Comparison of ENCODE assay signal across 4 cellular contexts in the genomic region with DNA sequence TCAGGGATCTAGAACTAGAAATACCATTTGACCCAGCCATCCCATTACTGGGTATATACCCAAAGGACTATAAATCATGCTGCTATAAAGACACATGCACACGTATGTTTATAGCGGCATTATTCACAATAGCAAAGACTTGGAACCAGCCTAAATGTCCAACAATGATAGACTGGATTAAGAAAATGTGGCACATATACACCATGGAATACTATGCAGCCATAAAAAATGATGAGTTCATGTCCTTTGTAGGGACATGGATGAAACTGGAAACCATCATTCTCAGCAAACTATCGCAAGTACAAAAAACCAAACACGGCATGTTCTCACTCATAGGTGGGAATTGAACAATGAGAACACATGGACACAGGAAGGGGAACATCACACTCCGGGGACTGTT. TPM values are rescaled to one million over a fixed set of nuclear protein-coding genes. Genes with fewer than 3 reads are reported as not detected.
"Had no signal": no experiment of that assay in that cellular context is flagged by ENCODE, and none has a peak within 500 bp of the region (broad histone marks: within the 10 kb centered on the region; RNA-seq: fewer than 3 reads in every experiment).

No MANE protein-coding gene starts in this region.

RNA-seq across cellular contexts. Expression of gene ASGR2, which starts 12.9 kb away (rescaled TPM):
- total RNA-seq: temporal lobe, ureter, urinary bladder, uterus had no signal

RNA-seq across cellular contexts. Expression of gene CLEC10A, which starts 47.5 kb away (rescaled TPM):
- total RNA-seq: temporal lobe had no signal
